ENCODE assay signal across 1 cellular context in the genomic region with DNA sequence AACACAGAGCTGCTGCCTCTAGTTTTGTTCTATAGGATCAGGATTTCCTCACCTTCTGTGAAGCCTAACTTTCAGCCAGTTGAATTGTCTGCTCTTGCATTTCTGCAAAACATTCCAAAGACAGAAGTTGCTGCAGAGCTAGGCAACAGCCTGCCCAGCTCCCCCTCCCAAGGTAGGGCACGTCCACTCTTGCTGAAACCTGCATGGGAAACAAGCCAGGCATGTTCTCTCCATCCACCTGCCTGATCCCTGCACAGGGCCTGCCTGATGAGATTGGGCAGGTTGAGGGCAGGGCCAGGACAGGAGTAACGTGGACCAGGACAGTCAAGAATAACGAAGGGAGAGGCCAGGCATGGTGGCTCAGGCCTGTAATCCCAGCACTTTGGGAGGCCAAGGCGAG.
TF ChIP-seq lines count a peak whose summit lies in the region.

No MANE protein-coding gene starts in this region.

TF ChIP-seq in HepG2, 621 proteins besides CTCF, POLR2A, EP300 and RAD21:
- no peak for TF ChIP-seq CREM (IDR thresholded peaks at IDR 0.05)
- TF ChIP-seq CREM (CRISPR knock-in tag; IDR thresholded peaks at IDR 0.05), result no peak
- 0 out of 2 replicates have a peak, but pooled peaks have one; percentile 15 for TF ChIP-seq RXRA (CRISPR knock-in tag; IDR thresholded peaks at IDR 0.05)
- TF ChIP-seq, protein P1, sequence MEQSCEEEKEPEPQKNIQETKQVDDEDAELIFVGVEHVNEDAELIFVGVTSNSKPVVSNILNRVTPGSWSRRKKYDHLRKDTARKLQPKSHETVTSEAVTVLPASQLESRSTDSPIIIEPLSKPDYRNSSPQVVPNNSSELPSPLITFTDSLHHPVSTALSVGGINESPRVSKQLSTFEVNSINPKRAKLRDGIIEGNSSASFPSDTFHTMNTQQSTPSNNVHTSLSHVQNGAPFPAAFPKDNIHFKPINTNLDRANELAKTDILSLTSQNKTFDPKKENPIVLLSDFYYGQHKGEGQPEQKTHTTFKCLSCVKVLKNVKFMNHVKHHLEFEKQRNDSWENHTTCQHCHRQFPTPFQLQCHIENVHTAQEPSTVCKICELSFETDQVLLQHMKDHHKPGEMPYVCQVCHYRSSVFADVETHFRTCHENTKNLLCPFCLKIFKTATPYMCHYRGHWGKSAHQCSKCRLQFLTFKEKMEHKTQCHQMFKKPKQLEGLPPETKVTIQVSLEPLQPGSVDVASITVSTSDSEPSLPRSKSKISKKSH (CRISPR knock-in tag; IDR thresholded peaks at IDR 0.05; ENCODE audit: borderline replicate concordance), result 0 out of 2 replicates have a peak, but pooled peaks have one; percentile 28
